In genomic region chr3:49029563-49029884, GRCh38 we compare ENCODE assay signal across 8 cellular contexts. TPM values are rescaled to one million over a fixed set of nuclear protein-coding genes. Genes with fewer than 3 reads are reported as not detected.
DNase-seq lines count a peak whose midpoint lies in the region; ATAC-seq, FAIRE-seq and TF ChIP-seq lines count a peak whose summit lies in the region.

No MANE protein-coding gene starts in this region.

- H3K9me3 ChIP-seq in HepG2 (ENCODE audit: low read length), result no peaks in the 10 kb centered on the region

- peak overlapping the region in 2 of 3 experiments; percentile 15 to 78; a peak in 1 of 6 replicates for H3K4me3 ChIP-seq in HepG2 (replicated peaks in 1 of 3; ENCODE audit: insufficient read depth in 1 of 3, low read depth in 2 of 3, low read length in 3 of 3)

- peak overlapping the region; percentile 95 for H3K27ac Mint-ChIP-seq in T-helper 2 cell treated with Interferon-gamma antibody and Interleukin-4, amounts not matched to agents 5 μg/mL and 100 μg/mL, for 36 hours
- H3K27ac Mint-ChIP-seq in activated naive CD8-positive, alpha-beta T cell treated with anti-CD3 and anti-CD28 coated beads, Interleukin-2, amount 50 U/mL, for 24 hours, result peak overlapping the region; percentile 92

- H3K9ac ChIP-seq in HepG2 (ENCODE audit: insufficient read depth, low read depth, low read length), result peak overlapping the region; percentile 83; the same call in 1 of the 2 replicates

- TF ChIP-seq POLR2A in HepG2 (IDR thresholded peaks at IDR 0.05; ENCODE audit: insufficient read depth in 1 of 2, low read depth in 2 of 2, low read length in 2 of 2), result no peak

- no peak for TF ChIP-seq EP300 in HepG2 (IDR thresholded peaks at IDR 0.05; ENCODE audit: low read depth in 2 of 2, low read length in 2 of 2)
- TF ChIP-seq EP300 in HepG2 (CRISPR knock-in tag; IDR thresholded peaks at IDR 0.05; ENCODE audit: borderline replicate concordance), result no peak

- TF ChIP-seq CTCF in HepG2 (CRISPR knock-in tag; IDR thresholded peaks at IDR 0.05) (no peak), omental fat pad (IDR thresholded peaks at IDR 0.05) (no peak)

- H3K4me3 Mint-ChIP-seq in T-helper 2 cell treated with Interferon-gamma antibody and Interleukin-4, amounts not matched to agents 5 μg/mL and 100 μg/mL, for 36 hours, result peak overlapping the region; percentile 95
- peak overlapping the region; percentile 85 for H3K4me3 Mint-ChIP-seq in activated naive CD8-positive, alpha-beta T cell treated with anti-CD3 and anti-CD28 coated beads, Interleukin-2, amount 50 U/mL, for 24 hours

- peaks cover 13% of the 10 kb centered on the region for H3K79me2 ChIP-seq in HepG2 (ENCODE audit: insufficient read depth, low read length)

- peaks cover 27% of the 10 kb centered on the region for H3K4me1 Mint-ChIP-seq in T-helper 2 cell treated with Interferon-gamma antibody and Interleukin-4, amounts not matched to agents 5 μg/mL and 100 μg/mL, for 36 hours (ENCODE audit: low read depth)
- H3K4me1 Mint-ChIP-seq in activated naive CD8-positive, alpha-beta T cell treated with anti-CD3 and anti-CD28 coated beads, Interleukin-2, amount 50 U/mL, for 24 hours, result peaks cover 51% of the 10 kb centered on the region

- intact Hi-C loops in HepG2 (cut with micrococcal nuclease; ENCODE audit: unreplicated experiment), result no loop called here

- ATAC-seq in activated naive CD8-positive, alpha-beta T cell treated with anti-CD3 and anti-CD28 coated beads, Interleukin-2, amount 50 U/mL, for 24 hours, result no peak
- ATAC-seq in HepG2 (no peak), omental fat pad (ENCODE audit: low FRiP score) (no peak)

- no TSS peak for BruUV-seq in HepG2 (replicated peaks; lab: Mats Ljungman, UMichigan)

- peaks cover 39% of the 10 kb centered on the region for H3K4me1 ChIP-seq in HepG2 (ENCODE audit: insufficient read depth, low read length)

- H3K36me3 Mint-ChIP-seq in T-helper 2 cell treated with Interferon-gamma antibody and Interleukin-4, amounts not matched to agents 5 μg/mL and 100 μg/mL, for 36 hours (ENCODE audit: low read depth), result peaks cover 68% of the 10 kb centered on the region
- peaks cover 73% of the 10 kb centered on the region for H3K36me3 Mint-ChIP-seq in activated naive CD8-positive, alpha-beta T cell treated with anti-CD3 and anti-CD28 coated beads, Interleukin-2, amount 50 U/mL, for 24 hours (ENCODE audit: low read depth)

- H3K4me2 ChIP-seq in HepG2 (ENCODE audit: low read depth, low read length), result peak overlapping the region; percentile 90

- peak overlapping the region; percentile 26 for H3K27ac ChIP-seq in HepG2 (ENCODE audit: extremely low read length, insufficient read depth, low read length)
- peak overlapping the region; percentile 93 for H3K27ac ChIP-seq in substantia nigra (ENCODE audit: low read depth, low read length, poor library complexity, severe bottlenecking)

- CTCF ChIA-PET in HepG2 (lab: Yijun Ruan, JAX; ENCODE audit: low intra/inter-chr PET ratio, low total read pairs), result no interaction called here

- H3K27me3 ChIP-seq in HepG2 (ENCODE audit: control insufficient read depth in 1 of 2, insufficient read depth in 2 of 2, low read length in 2 of 2), result no peaks in the 10 kb centered on the region

- peaks cover 25 to 62% of the 10 kb centered on the region in 2 experiments for H3K36me3 ChIP-seq in HepG2 (replicated peaks in 1 of 2; ENCODE audit: control insufficient read depth in 1 of 2, insufficient read depth in 2 of 2, low read length in 2 of 2)

- TF ChIP-seq RAD21 in HepG2 (CRISPR knock-in tag; IDR thresholded peaks at IDR 0.05), result no peak

- H4K20me1 ChIP-seq in HepG2 (ENCODE audit: insufficient read depth, low read length), result no peaks in the 10 kb centered on the region

- no peak for DNase-seq in T-helper 2 cell treated with Interferon-gamma antibody and Interleukin-4, amounts not matched to agents 5 μg/mL and 100 μg/mL, for 36 hours (ENCODE audit: low spot score)
- no peak for DNase-seq in T-helper 2 cell
- DNase-seq in activated naive CD8-positive, alpha-beta T cell treated with anti-CD3 and anti-CD28 coated beads, Interleukin-2, amount 50 U/mL, for 24 hours, result no peak
- DNase-seq in HepG2 (ENCODE audit: low spot score), result no peak
- no peak for DNase-seq in substantia nigra (lab: John Stamatoyannopoulos, UW)
- DNase-seq in activated effector memory CD4-positive, alpha-beta T cell treated with anti-CD3 and anti-CD28 coated beads, Interleukin-2, amount 50 U/mL, for 16 hours, result no peak
- DNase-seq in omental fat pad (ENCODE audit: low spot score), result no peak
- no peak for DNase-seq in A172 (ENCODE audit: low spot score)

- FAIRE-seq in HepG2 (lab: Jason Lieb, UNC), result no peak

- H3K27me3 Mint-ChIP-seq in T-helper 2 cell treated with Interferon-gamma antibody and Interleukin-4, amounts not matched to agents 5 μg/mL and 100 μg/mL, for 36 hours (ENCODE audit: low read depth), result no peaks in the 10 kb centered on the region
- no peaks in the 10 kb centered on the region for H3K27me3 Mint-ChIP-seq in activated naive CD8-positive, alpha-beta T cell treated with anti-CD3 and anti-CD28 coated beads, Interleukin-2, amount 50 U/mL, for 24 hours

- 12% methylated on average over 7 of the region's 7 CpGs for WGBS in HepG2 (ENCODE audit: low lambda C conversion rate)

- in situ Hi-C loops in HepG2 (cut with HindIII; ENCODE audit: extremely low pct_ligation_motif_present, low pct_unique_long_range_greater_than_20kb), result no loop called here

- no peak overlapping the region for H2AFZ ChIP-seq in HepG2 (ENCODE audit: low read length)

- no peaks in the 10 kb centered on the region for H3K9me3 Mint-ChIP-seq in T-helper 2 cell treated with Interferon-gamma antibody and Interleukin-4, amounts not matched to agents 5 μg/mL and 100 μg/mL, for 36 hours
- no peaks in the 10 kb centered on the region for H3K9me3 Mint-ChIP-seq in activated naive CD8-positive, alpha-beta T cell treated with anti-CD3 and anti-CD28 coated beads, Interleukin-2, amount 50 U/mL, for 24 hours

- POLR2A ChIA-PET in HepG2 (lab: Yijun Ruan, JAX), result interaction anchor here (0.6 to 2.3 kb wide), 31 partner anchors 9 to 466 kb away, joined by 3 to 40 read pairs (median 5); partner anchors contain the start of genes ARIH2, DALRD3, IP6K2 and KLHDC8B

RNA-seq across cellular contexts. Expression of gene IMPDH2, which starts 0.3 kb away (rescaled TPM):
- total RNA-seq in HepG2 (2016; rRNA removed; fragmentation: Illumina TruSeq; extraction: Trizol) (260 and 344 TPM in 2 replicates), omental fat pad (100 to 1,000 TPM; 125 to 149 (median 138) TPM)
- total RNA-seq in HepG2 (2016; cell fraction: cytosol; rRNA removed; fragmentation: Illumina TruSeq; extraction: Trizol; ENCODE audit: low read depth), result 94.1 and 106 TPM in 2 replicates
- total RNA-seq in HepG2 (2016; cell fraction: insoluble cytoplasmic fraction; rRNA removed; fragmentation: Illumina TruSeq; extraction: Trizol), result 263 and 346 TPM in 2 replicates
- total RNA-seq in HepG2 (2016; cell fraction: membrane; rRNA removed; fragmentation: Illumina TruSeq; extraction: Trizol), result 186 and 193 TPM in 2 replicates
- total RNA-seq in HepG2 (2016; cell fraction: nucleus; rRNA removed; fragmentation: Illumina TruSeq; extraction: Trizol), result 117 and 127 TPM in 2 replicates
- polyA plus RNA-seq in HepG2 (2011; rRNA removed), result 248 and 252 TPM in 2 replicates
- polyA plus RNA-seq in HepG2 (2011; cell fraction: cytosol; rRNA removed), result 227 and 254 TPM in 2 replicates
- polyA plus RNA-seq in HepG2 (2011; cell fraction: nucleus; rRNA removed), result 167 and 184 TPM in 2 replicates
- polyA plus RNA-seq in HepG2 (2012), result 171 and 213 TPM in 2 replicates
- polyA plus RNA-seq in HepG2 (2016; cell fraction: cytosol; fragmentation: Illumina TruSeq; extraction: Trizol; ENCODE audit: low read depth), result 80.1 and 88.8 TPM in 2 replicates
- polyA plus RNA-seq in HepG2 (2016; cell fraction: insoluble cytoplasmic fraction; fragmentation: Illumina TruSeq; extraction: Trizol; ENCODE audit: low read depth), result 319 and 340 TPM in 2 replicates
- 142 and 165 TPM in 2 replicates for polyA plus RNA-seq in HepG2 (2016; cell fraction: membrane; fragmentation: Illumina TruSeq; extraction: Trizol; ENCODE audit: low read depth)
- polyA plus RNA-seq in HepG2 (2016; cell fraction: nucleus; fragmentation: Illumina TruSeq; extraction: Trizol; ENCODE audit: insufficient read depth, low read depth), result 169 and 178 TPM in 2 replicates
- 431 and 698 TPM in 2 replicates for polyA minus RNA-seq in HepG2 (2011; rRNA and poly(A)+ RNA removed; ENCODE audit: low replicate concordance)
- 171 and 193 TPM in 2 replicates for polyA minus RNA-seq in HepG2 (2011; cell fraction: cytosol; rRNA and poly(A)+ RNA removed)
- polyA minus RNA-seq in HepG2 (2011; cell fraction: nucleus; rRNA and poly(A)+ RNA removed), result 84.5 and 109 TPM in 2 replicates
- 218 and 219 TPM in 2 replicates for total RNA-seq in A172 (2014; rRNA removed; shearing (Covaris generic))

RNA-seq across cellular contexts. Expression of gene NDUFAF3, which starts 7.6 kb away (rescaled TPM):
- total RNA-seq in HepG2 (2016; rRNA removed; fragmentation: Illumina TruSeq; extraction: Trizol) (50.0 and 51.9 TPM in 2 replicates), omental fat pad (100 to 1,000 TPM; 108 to 175 (median 140) TPM)
- 26.9 and 32.9 TPM in 2 replicates for total RNA-seq in HepG2 (2016; cell fraction: cytosol; rRNA removed; fragmentation: Illumina TruSeq; extraction: Trizol; ENCODE audit: low read depth)
- 52.3 and 61.1 TPM in 2 replicates for total RNA-seq in HepG2 (2016; cell fraction: insoluble cytoplasmic fraction; rRNA removed; fragmentation: Illumina TruSeq; extraction: Trizol)
- total RNA-seq in HepG2 (2016; cell fraction: membrane; rRNA removed; fragmentation: Illumina TruSeq; extraction: Trizol), result 26.1 and 38.8 TPM in 2 replicates
- total RNA-seq in HepG2 (2016; cell fraction: nucleus; rRNA removed; fragmentation: Illumina TruSeq; extraction: Trizol), result 24.4 and 30.9 TPM in 2 replicates
- polyA plus RNA-seq in HepG2 (2011; rRNA removed), result 39.0 and 42.0 TPM in 2 replicates
- 32.1 and 56.3 TPM in 2 replicates for polyA plus RNA-seq in HepG2 (2011; cell fraction: cytosol; rRNA removed)
- 29.5 and 32.3 TPM in 2 replicates for polyA plus RNA-seq in HepG2 (2011; cell fraction: nucleus; rRNA removed)
- polyA plus RNA-seq in HepG2 (2012), result 31.0 and 39.6 TPM in 2 replicates
- polyA plus RNA-seq in HepG2 (2016; cell fraction: cytosol; fragmentation: Illumina TruSeq; extraction: Trizol; ENCODE audit: low read depth), result 31.0 and 36.1 TPM in 2 replicates
- polyA plus RNA-seq in HepG2 (2016; cell fraction: insoluble cytoplasmic fraction; fragmentation: Illumina TruSeq; extraction: Trizol; ENCODE audit: low read depth), result 63.6 and 69.8 TPM in 2 replicates
- 28.9 and 36.0 TPM in 2 replicates for polyA plus RNA-seq in HepG2 (2016; cell fraction: membrane; fragmentation: Illumina TruSeq; extraction: Trizol; ENCODE audit: low read depth)
- polyA plus RNA-seq in HepG2 (2016; cell fraction: nucleus; fragmentation: Illumina TruSeq; extraction: Trizol; ENCODE audit: insufficient read depth, low read depth), result 39.0 and 43.6 TPM in 2 replicates
- polyA minus RNA-seq in HepG2 (2011; rRNA and poly(A)+ RNA removed; ENCODE audit: low replicate concordance), result 70.8 and 119 TPM in 2 replicates
- polyA minus RNA-seq in HepG2 (2011; cell fraction: cytosol; rRNA and poly(A)+ RNA removed), result 23.8 and 35.3 TPM in 2 replicates
- polyA minus RNA-seq in HepG2 (2011; cell fraction: nucleus; rRNA and poly(A)+ RNA removed), result 27.4 and 27.9 TPM in 2 replicates
- 96.8 and 112 TPM in 2 replicates for total RNA-seq in A172 (2014; rRNA removed; shearing (Covaris generic))

RNA-seq across cellular contexts. Expression of gene DALRD3, which starts 11.1 kb away (rescaled TPM):
- total RNA-seq in HepG2 (2016; rRNA removed; fragmentation: Illumina TruSeq; extraction: Trizol) (18.3 and 19.9 TPM in 2 replicates), omental fat pad (10 to 100 TPM; 15.3 to 36.9 (median 30.9) TPM)
- 8.0 and 9.1 TPM in 2 replicates for total RNA-seq in HepG2 (2016; cell fraction: cytosol; rRNA removed; fragmentation: Illumina TruSeq; extraction: Trizol; ENCODE audit: low read depth)
- 17.2 and 17.7 TPM in 2 replicates for total RNA-seq in HepG2 (2016; cell fraction: insoluble cytoplasmic fraction; rRNA removed; fragmentation: Illumina TruSeq; extraction: Trizol)
- total RNA-seq in HepG2 (2016; cell fraction: membrane; rRNA removed; fragmentation: Illumina TruSeq; extraction: Trizol), result 13.3 and 16.1 TPM in 2 replicates
- total RNA-seq in HepG2 (2016; cell fraction: nucleus; rRNA removed; fragmentation: Illumina TruSeq; extraction: Trizol), result 12.3 and 12.5 TPM in 2 replicates
- 31.7 and 36.5 TPM in 2 replicates for polyA plus RNA-seq in HepG2 (2011; rRNA removed)
- polyA plus RNA-seq in HepG2 (2011; cell fraction: cytosol; rRNA removed), result 28.5 and 42.5 TPM in 2 replicates
- 69.2 and 85.2 TPM in 2 replicates for polyA plus RNA-seq in HepG2 (2011; cell fraction: nucleus; rRNA removed)
- polyA plus RNA-seq in HepG2 (2012), result 10.7 and 12.1 TPM in 2 replicates
- 6.0 and 7.7 TPM in 2 replicates for polyA plus RNA-seq in HepG2 (2016; cell fraction: cytosol; fragmentation: Illumina TruSeq; extraction: Trizol; ENCODE audit: low read depth)
- polyA plus RNA-seq in HepG2 (2016; cell fraction: insoluble cytoplasmic fraction; fragmentation: Illumina TruSeq; extraction: Trizol; ENCODE audit: low read depth), result 16.3 and 17.2 TPM in 2 replicates
- 10.6 and 11.7 TPM in 2 replicates for polyA plus RNA-seq in HepG2 (2016; cell fraction: membrane; fragmentation: Illumina TruSeq; extraction: Trizol; ENCODE audit: low read depth)
- 23.7 and 24.6 TPM in 2 replicates for polyA plus RNA-seq in HepG2 (2016; cell fraction: nucleus; fragmentation: Illumina TruSeq; extraction: Trizol; ENCODE audit: insufficient read depth, low read depth)
- polyA minus RNA-seq in HepG2 (2011; rRNA and poly(A)+ RNA removed; ENCODE audit: low replicate concordance), result 62.8 and 69.7 TPM in 2 replicates
- 9.5 and 20.9 TPM in 2 replicates for polyA minus RNA-seq in HepG2 (2011; cell fraction: cytosol; rRNA and poly(A)+ RNA removed)
- polyA minus RNA-seq in HepG2 (2011; cell fraction: nucleus; rRNA and poly(A)+ RNA removed), result 11.2 and 17.4 TPM in 2 replicates
- total RNA-seq in A172 (2014; rRNA removed; shearing (Covaris generic)), result 36.1 and 50.0 TPM in 2 replicates

RNA-seq across cellular contexts. Expression of gene WDR6, which starts 22.3 kb away (rescaled TPM):
- total RNA-seq in HepG2 (2016; rRNA removed; fragmentation: Illumina TruSeq; extraction: Trizol) (71.2 and 73.4 TPM in 2 replicates), omental fat pad (100 to 1,000 TPM in 1 of 4 donors, 10 to 100 TPM in 3; 69.2 to 121 (median 81.5) TPM)
- total RNA-seq in HepG2 (2016; cell fraction: cytosol; rRNA removed; fragmentation: Illumina TruSeq; extraction: Trizol; ENCODE audit: low read depth), result 3.5 and 5.3 TPM in 2 replicates
- total RNA-seq in HepG2 (2016; cell fraction: insoluble cytoplasmic fraction; rRNA removed; fragmentation: Illumina TruSeq; extraction: Trizol), result 62.0 and 83.0 TPM in 2 replicates
- 11.9 and 16.0 TPM in 2 replicates for total RNA-seq in HepG2 (2016; cell fraction: membrane; rRNA removed; fragmentation: Illumina TruSeq; extraction: Trizol)
- total RNA-seq in HepG2 (2016; cell fraction: nucleus; rRNA removed; fragmentation: Illumina TruSeq; extraction: Trizol), result 75.4 and 75.5 TPM in 2 replicates
- polyA plus RNA-seq in HepG2 (2011; rRNA removed), result 139 and 187 TPM in 2 replicates
- 54.1 and 69.9 TPM in 2 replicates for polyA plus RNA-seq in HepG2 (2011; cell fraction: cytosol; rRNA removed)
- 948 and 1,074 TPM in 2 replicates for polyA plus RNA-seq in HepG2 (2011; cell fraction: nucleus; rRNA removed)
- polyA plus RNA-seq in HepG2 (2012), result 82.4 and 107 TPM in 2 replicates
- polyA plus RNA-seq in HepG2 (2016; cell fraction: cytosol; fragmentation: Illumina TruSeq; extraction: Trizol; ENCODE audit: low read depth), result 3.7 and 3.8 TPM in 2 replicates
- 65.3 and 72.1 TPM in 2 replicates for polyA plus RNA-seq in HepG2 (2016; cell fraction: insoluble cytoplasmic fraction; fragmentation: Illumina TruSeq; extraction: Trizol; ENCODE audit: low read depth)
- polyA plus RNA-seq in HepG2 (2016; cell fraction: membrane; fragmentation: Illumina TruSeq; extraction: Trizol; ENCODE audit: low read depth), result 8.5 and 9.3 TPM in 2 replicates
- 267 and 275 TPM in 2 replicates for polyA plus RNA-seq in HepG2 (2016; cell fraction: nucleus; fragmentation: Illumina TruSeq; extraction: Trizol; ENCODE audit: insufficient read depth, low read depth)
- polyA minus RNA-seq in HepG2 (2011; rRNA and poly(A)+ RNA removed; ENCODE audit: low replicate concordance), result 181 and 224 TPM in 2 replicates
- 39.8 and 50.4 TPM in 2 replicates for polyA minus RNA-seq in HepG2 (2011; cell fraction: cytosol; rRNA and poly(A)+ RNA removed)
- 60.6 and 69.1 TPM in 2 replicates for polyA minus RNA-seq in HepG2 (2011; cell fraction: nucleus; rRNA and poly(A)+ RNA removed)
- total RNA-seq in A172 (2014; rRNA removed; shearing (Covaris generic)), result 63.7 and 76.1 TPM in 2 replicates

RNA-seq across cellular contexts. Expression of gene P4HTM, which starts 39.5 kb away (rescaled TPM):
- not detected in 2 replicates for total RNA-seq in HepG2 (2016; rRNA removed; fragmentation: Illumina TruSeq; extraction: Trizol)
- total RNA-seq in HepG2 (2016; cell fraction: cytosol; rRNA removed; fragmentation: Illumina TruSeq; extraction: Trizol; ENCODE audit: low read depth), result not detected in 2 replicates
- total RNA-seq in HepG2 (2016; cell fraction: insoluble cytoplasmic fraction; rRNA removed; fragmentation: Illumina TruSeq; extraction: Trizol), result 0.09 TPM in 1 of 2 replicates, not detected in the other
- total RNA-seq in HepG2 (2016; cell fraction: membrane; rRNA removed; fragmentation: Illumina TruSeq; extraction: Trizol), result not detected in 2 replicates
- total RNA-seq in HepG2 (2016; cell fraction: nucleus; rRNA removed; fragmentation: Illumina TruSeq; extraction: Trizol), result 0.09 TPM in 1 of 2 replicates, not detected in the other
- polyA plus RNA-seq in HepG2 (2011; rRNA removed), result 0.01 TPM in 1 of 2 replicates, not detected in the other
- 0.07 TPM in 1 of 2 replicates, not detected in the other for polyA plus RNA-seq in HepG2 (2011; cell fraction: cytosol; rRNA removed)
- 0.29 and 0.38 TPM in 2 replicates for polyA plus RNA-seq in HepG2 (2011; cell fraction: nucleus; rRNA removed)
- 0.16 TPM in 1 of 2 replicates, not detected in the other for polyA plus RNA-seq in HepG2 (2012)
- not detected in 2 replicates for polyA plus RNA-seq in HepG2 (2016; cell fraction: cytosol; fragmentation: Illumina TruSeq; extraction: Trizol; ENCODE audit: low read depth)
- not detected in 2 replicates for polyA plus RNA-seq in HepG2 (2016; cell fraction: insoluble cytoplasmic fraction; fragmentation: Illumina TruSeq; extraction: Trizol; ENCODE audit: low read depth)
- not detected in 2 replicates for polyA plus RNA-seq in HepG2 (2016; cell fraction: membrane; fragmentation: Illumina TruSeq; extraction: Trizol; ENCODE audit: low read depth)
- not detected in 2 replicates for polyA plus RNA-seq in HepG2 (2016; cell fraction: nucleus; fragmentation: Illumina TruSeq; extraction: Trizol; ENCODE audit: insufficient read depth, low read depth)
- 0.24 and 77.8 TPM in 2 replicates for polyA minus RNA-seq in HepG2 (2011; rRNA and poly(A)+ RNA removed; ENCODE audit: low replicate concordance)
- polyA minus RNA-seq in HepG2 (2011; cell fraction: cytosol; rRNA and poly(A)+ RNA removed), result 2.1 and 2.3 TPM in 2 replicates
- polyA minus RNA-seq in HepG2 (2011; cell fraction: nucleus; rRNA and poly(A)+ RNA removed), result 1.5 and 2.2 TPM in 2 replicates
- total RNA-seq in omental fat pad, result 10 to 100 TPM; 25.7 to 43.1 (median 28.2) TPM
- 20.7 and 21.2 TPM in 2 replicates for total RNA-seq in A172 (2014; rRNA removed; shearing (Covaris generic))
